9 cellular contexts compared by ENCODE assay signal in genomic region chr3:5564278-5564666, GRCh38.
"Had no signal": no experiment of that assay in that cellular context is flagged by ENCODE, and none has a peak within 500 bp of the region (broad histone marks: within the 10 kb centered on the region; RNA-seq: fewer than 3 reads in every experiment).

No MANE protein-coding gene starts in this region.

- H3K4me2 ChIP-seq: GM23338 had no signal

- H3K4me1 Mint-ChIP-seq: GM23338, H9, IgD-negative memory B cell had no signal

- H3K4me3 Mint-ChIP-seq: GM23338, H9, HFFc6, IgD-negative memory B cell had no signal

- FAIRE-seq: H1, H54, HepG2 had no signal

- DNase-seq: H9, HCEC 1CT, HFFc6 had no signal

- H3K27ac ChIP-seq: HL-60 had no signal

- H3K4me3 ChIP-seq: GM23338 had no signal

- H2AFZ ChIP-seq: GM23338 had no signal

- H3K27ac Mint-ChIP-seq: GM23338, H9, HFFc6, IgD-negative memory B cell had no signal

- H3K36me3 Mint-ChIP-seq: IgD-negative memory B cell had no signal

- ATAC-seq: GM23338, HepG2 had no signal
